Comparison of ENCODE assay signal across 10 cellular contexts in the genomic region with DNA sequence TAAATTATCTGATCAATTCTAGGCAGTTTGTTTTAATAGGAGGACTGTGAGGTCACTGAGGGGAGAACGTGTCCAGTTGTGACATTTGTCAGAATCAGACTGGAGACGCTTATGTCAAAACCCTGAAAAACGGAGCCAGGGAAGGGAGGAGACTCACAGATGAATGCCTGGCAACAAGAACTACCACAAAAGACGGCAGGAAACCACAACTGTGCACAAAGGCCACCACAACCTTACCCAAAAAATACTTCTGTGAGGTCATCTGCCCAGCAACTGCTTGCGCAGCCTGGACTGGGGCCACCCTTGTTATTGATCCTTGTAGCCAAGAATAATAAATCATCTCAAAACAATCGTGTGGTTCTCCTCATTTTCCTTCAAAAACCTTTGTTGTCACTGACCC.
A peak's percentile ranks its signal among the peaks of the same experiment; 100 is the strongest.
DNase-seq lines count a peak whose midpoint lies in the region; ATAC-seq and TF ChIP-seq lines count a peak whose summit lies in the region.
"Had no signal": no experiment of that assay in that cellular context is flagged by ENCODE, and none has a peak within 500 bp of the region (broad histone marks: within the 10 kb centered on the region; RNA-seq: fewer than 3 reads in every experiment).

No MANE protein-coding gene starts in this region.

- intact Hi-C loops in Calu3 (cut with micrococcal nuclease; ENCODE audit: unreplicated experiment): no loop called here

- peaks cover 15% of the 10 kb centered on the region for H3K4me1 Mint-ChIP-seq in activated T-helper 17 cell treated with anti-CD3 and anti-CD28 coated beads, Interleukin-2, amount 50 U/mL, for 72 hours
- no peaks in the 10 kb centered on the region for H3K4me1 Mint-ChIP-seq in Calu3 (ENCODE audit: low read depth, unreplicated experiment)

- BruUV-seq in Calu3 (replicated peaks; lab: Mats Ljungman, UMichigan): no TSS peak

- H3K4me3 Mint-ChIP-seq in activated T-helper 17 cell treated with anti-CD3 and anti-CD28 coated beads, Interleukin-2, amount 50 U/mL, for 72 hours: peak overlapping the region; percentile 37
- no peak overlapping the region for H3K4me3 Mint-ChIP-seq in Calu3 (ENCODE audit: low read depth, unreplicated experiment)
- H3K4me3 Mint-ChIP-seq: brain had no signal

- H3K36me3 Mint-ChIP-seq in activated T-helper 17 cell treated with anti-CD3 and anti-CD28 coated beads, Interleukin-2, amount 50 U/mL, for 72 hours (ENCODE audit: low read depth): no peaks in the 10 kb centered on the region
- no peaks in the 10 kb centered on the region for H3K36me3 Mint-ChIP-seq in Calu3 (ENCODE audit: insufficient read depth, unreplicated experiment)
- H3K36me3 Mint-ChIP-seq: brain had no signal

- no peak for TF ChIP-seq CTCF in Calu3 (IDR thresholded peaks at IDR 0.05; ENCODE audit: unreplicated experiment)

- no peaks in the 10 kb centered on the region for H3K9me3 Mint-ChIP-seq in activated T-helper 17 cell treated with anti-CD3 and anti-CD28 coated beads, Interleukin-2, amount 50 U/mL, for 72 hours
- peaks cover 13% of the 10 kb centered on the region for H3K9me3 Mint-ChIP-seq in Calu3 (ENCODE audit: low read depth, unreplicated experiment)

- ATAC-seq in GM19395 (IDR thresholded peaks at IDR 0.05; ENCODE audit: unreplicated experiment): peak; percentile 69
- ATAC-seq in HG03575 (IDR thresholded peaks at IDR 0.05; ENCODE audit: extremely low read depth, insufficient number of reproducible peaks, low FRiP score, unreplicated experiment): peak; percentile 46
- ATAC-seq in activated T-helper 17 cell treated with anti-CD3 and anti-CD28 coated beads, Interleukin-2, amount 50 U/mL, for 72 hours (replicated peaks): peak; percentile 77
- ATAC-seq in HG03045 (IDR thresholded peaks at IDR 0.05; ENCODE audit: unreplicated experiment): no peak

- H3K27ac Mint-ChIP-seq in activated T-helper 17 cell treated with anti-CD3 and anti-CD28 coated beads, Interleukin-2, amount 50 U/mL, for 72 hours: peak overlapping the region; percentile 79
- H3K27ac Mint-ChIP-seq in Calu3 (ENCODE audit: unreplicated experiment): no peak overlapping the region

- CTCF ChIA-PET in Calu3 (lab: Charles Lee): no interaction called here

- H3K27me3 Mint-ChIP-seq in activated T-helper 17 cell treated with anti-CD3 and anti-CD28 coated beads, Interleukin-2, amount 50 U/mL, for 72 hours: peaks cover 38% of the 10 kb centered on the region
- no peaks in the 10 kb centered on the region for H3K27me3 Mint-ChIP-seq in Calu3 (ENCODE audit: unreplicated experiment)

- peak in 2 of 3 donors; percentile 5 to 14 for DNase-seq in stimulated activated CD4-positive, alpha-beta T cell treated with anti-CD3 and anti-CD28 coated beads, TNF-alpha, amount 100 ng/mL, for 48 hours (ENCODE audit: low read depth in 3 of 3)
- DNase-seq in Calu3 (no peak), EL (no peak), cerebellar cortex (ENCODE audit: low spot score) (no peak)
- DNase-seq: left ventricle myocardium inferior had no signal

Comparison
In these comparisons a context has a peak if more than half of its experiments do, and no peak if none do; other contexts are left out.
1. DNase-seq: peak in stimulated activated CD4-positive, alpha-beta T cell treated with anti-CD3 and anti-CD28 coated beads, TNF-alpha, amount 100 ng/mL, for 48 hours (2 of 3); none in Calu3 (single experiment), EL (single experiment) and cerebellar cortex (single experiment).